In the genomic region with DNA sequence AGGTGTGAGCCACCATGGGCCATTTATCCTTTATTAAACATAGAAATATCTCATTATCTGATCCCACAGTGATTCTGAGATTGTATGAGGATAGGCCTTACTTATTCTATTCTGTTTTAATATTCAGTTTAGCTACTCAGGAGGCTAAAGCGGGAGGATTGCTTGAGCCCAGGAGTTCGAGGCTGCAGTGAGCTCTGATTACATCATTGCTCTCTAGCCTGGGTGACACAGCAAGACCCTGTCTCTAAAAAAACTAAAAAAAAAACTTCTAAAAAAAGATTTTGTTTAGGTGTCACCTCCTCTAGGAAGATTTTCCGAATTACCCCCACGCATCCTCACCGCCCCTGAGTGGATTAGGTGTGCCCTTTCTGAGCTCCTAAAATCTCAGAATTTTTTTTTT, we compare ENCODE assay signal across 33 cellular contexts.
"Had no signal": no experiment of that assay in that cellular context is flagged by ENCODE, and none has a peak within 500 bp of the region (broad histone marks: within the 10 kb centered on the region; RNA-seq: fewer than 3 reads in every experiment).

No MANE protein-coding gene starts in this region.

- H3K27ac ChIP-seq: VCaP, WERI-Rb-1 had no signal

- H3K36me3 Mint-ChIP-seq: activated CD4-positive, alpha-beta memory T cell treated with anti-CD3 and anti-CD28 coated beads for 36 hours; activated CD8-positive, alpha-beta memory T cell treated with anti-CD3 and anti-CD28 coated beads, Interleukin-2, amount 10 ng/mL, durations not matched to agents 7 days and 5 days; WTC11 had no signal

- H3K36me3 ChIP-seq: WERI-Rb-1 had no signal

- H3K4me1 Mint-ChIP-seq: activated CD4-positive, alpha-beta memory T cell treated with anti-CD3 and anti-CD28 coated beads, Interleukin-2, amount 10 ng/mL, durations not matched to agents 7 days and 5 days; activated CD4-positive, alpha-beta T cell treated with anti-CD3 and anti-CD28 coated beads for 36 hours; activated CD4-positive, alpha-beta T cell treated with anti-CD3 and anti-CD28 coated beads, Interleukin-2, amount 10 ng/mL, durations not matched to agents 24 days and 14 days; activated CD4-positive, alpha-beta T cell treated with anti-CD3 and anti-CD28 coated beads, Interleukin-2, amount 10 ng/mL, durations not matched to agents 7 days and 5 days; activated CD8-positive, alpha-beta memory T cell treated with anti-CD3 and anti-CD28 coated beads, Interleukin-2, amount 10 ng/mL, durations not matched to agents 7 days and 5 days had no signal

- H3K4me3 Mint-ChIP-seq: activated B cell treated with CpG ODN at 0.5 μM for 24 hours; activated CD4-positive, alpha-beta memory T cell treated with anti-CD3 and anti-CD28 coated beads for 36 hours; activated CD4-positive, alpha-beta memory T cell treated with anti-CD3 and anti-CD28 coated beads, Interleukin-2, amount 10 ng/mL, durations not matched to agents 7 days and 5 days; activated CD4-positive, alpha-beta T cell treated with anti-CD3 and anti-CD28 coated beads for 36 hours; activated CD4-positive, alpha-beta T cell treated with anti-CD3 and anti-CD28 coated beads, Interleukin-2, amount 10 ng/mL, durations not matched to agents 24 days and 14 days; activated CD4-positive, alpha-beta T cell treated with anti-CD3 and anti-CD28 coated beads, Interleukin-2, amount 10 ng/mL, durations not matched to agents 7 days and 5 days; activated CD8-positive, alpha-beta memory T cell treated with anti-CD3 and anti-CD28 coated beads, Interleukin-2, amount 10 ng/mL, durations not matched to agents 7 days and 5 days; activated CD8-positive, alpha-beta T cell treated with anti-CD3 and anti-CD28 coated beads for 36 hours; activated CD8-positive, alpha-beta T cell treated with anti-CD3 and anti-CD28 coated beads, Interleukin-2, amount 10 ng/mL, durations not matched to agents 7 days and 5 days; T-helper 1 cell treated with Interleukin-12 subunit alpha and Interleukin-12 subunit beta and Interleukin-4 antibody, amounts not matched to agents 30 μg/mL and 1 μg/mL, for 36 hours; T-helper 2 cell treated with Interferon-gamma antibody and Interleukin-4, amounts not matched to agents 5 μg/mL and 100 μg/mL, for 36 hours; WTC11 had no signal

- ATAC-seq: activated CD4-positive, alpha-beta T cell treated with anti-CD3 and anti-CD28 coated beads for 36 hours; activated CD4-positive, CD25-positive, alpha-beta regulatory T cell treated with anti-CD3 and anti-CD28 coated beads, Interleukin-2, amount 50 U/mL, for 24 hours; activated CD8-positive, alpha-beta memory T cell treated with anti-CD3 and anti-CD28 coated beads, Interleukin-2, amount 10 ng/mL, durations not matched to agents 7 days and 5 days; activated CD8-positive, alpha-beta T cell treated with anti-CD3 and anti-CD28 coated beads for 36 hours; activated CD8-positive, alpha-beta T cell treated with anti-CD3 and anti-CD28 coated beads, Interleukin-2, amount 10 ng/mL, durations not matched to agents 7 days and 5 days; WTC11 had no signal

- H3K27me3 Mint-ChIP-seq: activated CD4-positive, alpha-beta memory T cell treated with anti-CD3 and anti-CD28 coated beads for 36 hours; activated CD4-positive, alpha-beta memory T cell treated with anti-CD3 and anti-CD28 coated beads, Interleukin-2, amount 10 ng/mL, durations not matched to agents 7 days and 5 days; activated CD4-positive, alpha-beta T cell treated with anti-CD3 and anti-CD28 coated beads for 36 hours; activated CD4-positive, alpha-beta T cell treated with anti-CD3 and anti-CD28 coated beads, Interleukin-2, amount 10 ng/mL, durations not matched to agents 7 days and 5 days; activated CD8-positive, alpha-beta memory T cell treated with anti-CD3 and anti-CD28 coated beads, Interleukin-2, amount 10 ng/mL, durations not matched to agents 7 days and 5 days; activated CD8-positive, alpha-beta T cell treated with anti-CD3 and anti-CD28 coated beads for 36 hours had no signal

- DNase-seq: activated B cell treated with CpG ODN at 0.5 μM for 24 hours; activated CD4-positive, alpha-beta memory T cell treated with anti-CD3 and anti-CD28 coated beads for 36 hours; activated CD4-positive, alpha-beta memory T cell treated with anti-CD3 and anti-CD28 coated beads, Interleukin-2, amount 10 ng/mL, durations not matched to agents 7 days and 5 days; activated CD4-positive, alpha-beta T cell treated with anti-CD3 and anti-CD28 coated beads for 1 hour; activated CD4-positive, alpha-beta T cell treated with anti-CD3 and anti-CD28 coated beads for 36 hours; activated CD4-positive, alpha-beta T cell treated with anti-CD3 and anti-CD28 coated beads for 4 hours; activated CD4-positive, alpha-beta T cell treated with anti-CD3 and anti-CD28 coated beads for 48 hours; activated CD4-positive, alpha-beta T cell treated with anti-CD3 and anti-CD28 coated beads, Interleukin-2, amount 10 ng/mL, durations not matched to agents 24 days and 14 days; activated CD4-positive, alpha-beta T cell treated with anti-CD3 and anti-CD28 coated beads, Interleukin-2, amount 10 ng/mL, durations not matched to agents 7 days and 5 days; activated CD4-positive, alpha-beta T cell treated with anti-CD3 and anti-CD28 coated beads, Interleukin-2, amount 50 U/mL, for 1 hour; activated CD4-positive, alpha-beta T cell treated with anti-CD3 and anti-CD28 coated beads, Interleukin-2, amount 50 U/mL, for 4 hours; activated CD4-positive, alpha-beta T cell treated with anti-CD3 and anti-CD28 coated beads, Interleukin-2, amount 50 U/mL, for 48 hours; activated CD4-positive, CD25-positive, alpha-beta regulatory T cell; activated CD4-positive, CD25-positive, alpha-beta regulatory T cell treated with anti-CD3 and anti-CD28 coated beads, Interleukin-2, amount 50 U/mL, for 72 hours; activated CD8-positive, alpha-beta memory T cell treated with anti-CD3 and anti-CD28 coated beads for 24 hours; activated CD8-positive, alpha-beta memory T cell treated with anti-CD3 and anti-CD28 coated beads, Interleukin-2, amount 10 ng/mL, durations not matched to agents 7 days and 5 days; activated CD8-positive, alpha-beta memory T cell treated with anti-CD3 and anti-CD28 coated beads, Interleukin-2, amount 50 U/mL, for 4 hours; activated CD8-positive, alpha-beta memory T cell treated with anti-CD3 and anti-CD28 coated beads, Interleukin-2, amount 50 U/mL, for 48 hours; activated CD8-positive, alpha-beta T cell treated with anti-CD3 and anti-CD28 coated beads for 36 hours; activated CD8-positive, alpha-beta T cell treated with anti-CD3 and anti-CD28 coated beads, Interleukin-2, amount 10 ng/mL, durations not matched to agents 7 days and 5 days; activated T-cell treated with anti-CD3 and anti-CD28 coated beads for 4 hours; activated T-cell treated with anti-CD3 and anti-CD28 coated beads, Interleukin-2, amount 50 U/mL, for 1 hour; T-helper 1 cell; T-helper 2 cell; T-helper 9 cell; T1000; WERI-Rb-1 had no signal

- H3K27ac Mint-ChIP-seq: activated B cell treated with CpG ODN at 0.5 μM for 24 hours; activated CD4-positive, alpha-beta memory T cell treated with anti-CD3 and anti-CD28 coated beads for 36 hours; activated CD4-positive, alpha-beta memory T cell treated with anti-CD3 and anti-CD28 coated beads, Interleukin-2, amount 10 ng/mL, durations not matched to agents 7 days and 5 days; activated CD4-positive, alpha-beta T cell treated with anti-CD3 and anti-CD28 coated beads for 36 hours; activated CD4-positive, alpha-beta T cell treated with anti-CD3 and anti-CD28 coated beads, Interleukin-2, amount 10 ng/mL, durations not matched to agents 24 days and 14 days; activated CD4-positive, alpha-beta T cell treated with anti-CD3 and anti-CD28 coated beads, Interleukin-2, amount 10 ng/mL, durations not matched to agents 7 days and 5 days; activated CD8-positive, alpha-beta memory T cell treated with anti-CD3 and anti-CD28 coated beads, Interleukin-2, amount 10 ng/mL, durations not matched to agents 7 days and 5 days; activated CD8-positive, alpha-beta T cell treated with anti-CD3 and anti-CD28 coated beads for 36 hours; activated CD8-positive, alpha-beta T cell treated with anti-CD3 and anti-CD28 coated beads, Interleukin-2, amount 10 ng/mL, durations not matched to agents 7 days and 5 days; T-helper 1 cell treated with Interleukin-12 subunit alpha and Interleukin-12 subunit beta and Interleukin-4 antibody, amounts not matched to agents 30 μg/mL and 1 μg/mL, for 36 hours; WTC11 had no signal

- FAIRE-seq: TTC549 had no signal
